ENCODE assay signal across 20 cellular contexts in the genomic region with DNA sequence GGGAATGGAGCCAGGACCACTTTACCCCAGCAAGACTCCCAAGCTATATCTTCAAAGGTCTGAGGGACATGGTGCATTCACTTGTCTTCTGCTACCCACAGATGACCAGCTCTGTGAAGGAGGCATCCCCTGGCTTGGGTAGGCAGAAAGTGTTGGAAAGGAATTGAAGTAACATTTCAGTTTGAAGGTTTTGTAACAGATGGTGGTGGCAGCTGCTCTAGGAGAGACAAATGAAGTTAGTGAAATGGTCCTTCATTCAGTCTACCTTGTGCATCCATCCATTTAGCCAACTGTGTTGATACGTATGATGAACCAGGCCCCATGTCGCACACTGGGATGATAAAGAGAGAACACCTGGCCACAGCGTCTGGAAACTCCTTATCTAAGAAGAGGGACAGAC.
A peak's percentile ranks its signal among the peaks of the same experiment; 100 is the strongest.
DNase-seq lines count a peak whose midpoint lies in the region; TF ChIP-seq lines count a peak whose summit lies in the region.
"Had no signal": no experiment of that assay in that cellular context is flagged by ENCODE, and none has a peak within 500 bp of the region (broad histone marks: within the 10 kb centered on the region; RNA-seq: fewer than 3 reads in every experiment).

No MANE protein-coding gene starts in this region.

- intact Hi-C loops in colonic mucosa (cut with DNase I): no loop called here

- DNase-seq in G401 (ENCODE audit: low spot score): peak; percentile 71
- DNase-seq in NCI-H446 treated with DMSO at 0.1 percent for 48 hours (lab: John Stamatoyannopoulos, UW): peak; percentile 30
- DNase-seq in chondrocyte (ENCODE audit: low spot score): no peak
- no peak for DNase-seq in nephron progenitor cell
- DNase-seq in SHP77 (lab: John Stamatoyannopoulos, UW): no peak
- no peak for DNase-seq in colonic mucosa
- no peak for DNase-seq in stimulated activated CD4-positive, alpha-beta T cell treated with anti-CD3 and anti-CD28 coated beads, Interleukin-1b, Interleukin-23, amount 100 ng/mL, for 48 hours
- no peak for DNase-seq in RPMI8226
- DNase-seq: activated CD4-positive, alpha-beta memory T cell treated with anti-CD3 and anti-CD28 coated beads, Interleukin-2, amount 10 ng/mL, durations not matched to agents 7 days and 5 days; activated CD4-positive, CD25-positive, alpha-beta regulatory T cell; activated T-cell treated with anti-CD3 and anti-CD28 coated beads for 4 hours; CD4-positive, alpha-beta memory T cell; DND-41; esophagus squamous epithelium; naive thymus-derived CD8-positive, alpha-beta T cell; Peyer's patch; stimulated activated naive CD4-positive, alpha-beta T cell treated with Interleukin-2 at 50 U/mL for 16 hours; T1000; thyroid gland had no signal

- peak overlapping the region; percentile 25 for H3K27ac Mint-ChIP-seq in chondrocyte (ENCODE audit: unreplicated experiment)
- H3K27ac Mint-ChIP-seq in nephron progenitor cell: peak overlapping the region; percentile 38
- H3K27ac Mint-ChIP-seq: activated CD4-positive, alpha-beta memory T cell treated with anti-CD3 and anti-CD28 coated beads, Interleukin-2, amount 10 ng/mL, durations not matched to agents 7 days and 5 days; CD4-positive, alpha-beta memory T cell; memory B cell; naive thymus-derived CD8-positive, alpha-beta T cell had no signal

- no peaks in the 10 kb centered on the region for H3K27me3 ChIP-seq in colonic mucosa
- H3K27me3 ChIP-seq: esophagus squamous epithelium, Peyer's patch, thyroid gland had no signal

- H3K9me3 ChIP-seq in colonic mucosa: no peaks in the 10 kb centered on the region
- H3K9me3 ChIP-seq: esophagus squamous epithelium, Peyer's patch, thyroid gland had no signal

- H3K27ac ChIP-seq in colonic mucosa: no peak overlapping the region
- H3K27ac ChIP-seq: Peyer's patch, thyroid gland had no signal

- no peaks in the 10 kb centered on the region for H3K36me3 ChIP-seq in colonic mucosa
- H3K36me3 ChIP-seq: esophagus squamous epithelium, Peyer's patch, thyroid gland had no signal

- peaks cover 47% of the 10 kb centered on the region for H3K4me1 Mint-ChIP-seq in chondrocyte (ENCODE audit: low read depth)
- H3K4me1 Mint-ChIP-seq in nephron progenitor cell: peaks cover 35% of the 10 kb centered on the region
- H3K4me1 Mint-ChIP-seq: CD4-positive, alpha-beta memory T cell; memory B cell had no signal

- TF ChIP-seq CTCF in chondrocyte (IDR thresholded peaks at IDR 0.05) (no peak), nephron progenitor cell (IDR thresholded peaks at IDR 0.05) (no peak), colonic mucosa (IDR thresholded peaks at IDR 0.05) (no peak)

- no peaks in the 10 kb centered on the region for H3K27me3 Mint-ChIP-seq in chondrocyte (ENCODE audit: low read depth)
- peaks cover 2% of the 10 kb centered on the region for H3K27me3 Mint-ChIP-seq in nephron progenitor cell (ENCODE audit: low read depth, poor library complexity)

- in situ Hi-C loops in G401 (cut with HindIII; ENCODE audit: low sequenced_read_pairs): no loop called here

- no peak overlapping the region for H3K9ac ChIP-seq in colonic mucosa (ENCODE audit: low read depth in 2 of 2, low read length in 2 of 2)

- no peaks in the 10 kb centered on the region for H3K4me1 ChIP-seq in colonic mucosa

- no peak overlapping the region for H3K4me3 Mint-ChIP-seq in chondrocyte (ENCODE audit: unreplicated experiment)
- H3K4me3 Mint-ChIP-seq in nephron progenitor cell: no peak overlapping the region
- H3K4me3 Mint-ChIP-seq: activated CD4-positive, alpha-beta memory T cell treated with anti-CD3 and anti-CD28 coated beads, Interleukin-2, amount 10 ng/mL, durations not matched to agents 7 days and 5 days; CD4-positive, alpha-beta memory T cell; memory B cell; naive thymus-derived CD8-positive, alpha-beta T cell had no signal

- peaks cover 2% of the 10 kb centered on the region for H3K9me3 Mint-ChIP-seq in chondrocyte (ENCODE audit: low read depth)
- H3K9me3 Mint-ChIP-seq in nephron progenitor cell: peaks cover under 1% of the 10 kb centered on the region
- H3K9me3 Mint-ChIP-seq: activated CD4-positive, alpha-beta memory T cell treated with anti-CD3 and anti-CD28 coated beads, Interleukin-2, amount 10 ng/mL, durations not matched to agents 7 days and 5 days; CD4-positive, alpha-beta memory T cell; memory B cell had no signal

- no peak overlapping the region for H3K4me3 ChIP-seq in colonic mucosa
- H3K4me3 ChIP-seq: esophagus squamous epithelium, Peyer's patch, thyroid gland had no signal

- no peaks in the 10 kb centered on the region for H3K36me3 Mint-ChIP-seq in chondrocyte (ENCODE audit: low read depth)
- peaks cover 28% of the 10 kb centered on the region for H3K36me3 Mint-ChIP-seq in nephron progenitor cell (ENCODE audit: low read depth)
- H3K36me3 Mint-ChIP-seq: CD4-positive, alpha-beta memory T cell; memory B cell; naive thymus-derived CD8-positive, alpha-beta T cell had no signal

Comparison
In these comparisons a context has a peak if more than half of its experiments do, and no peak if none do; other contexts are left out.
1. DNase-seq: peak in G401 (single experiment) and NCI-H446 treated with DMSO at 0.1 percent for 48 hours (single experiment); none in chondrocyte (single experiment), nephron progenitor cell (single experiment), SHP77 (0 of 2), colonic mucosa (single experiment), stimulated activated CD4-positive, alpha-beta T cell treated with anti-CD3 and anti-CD28 coated beads, Interleukin-1b, Interleukin-23, amount 100 ng/mL, for 48 hours (single experiment) and RPMI8226 (single experiment).